Comparison of ENCODE assay signal across 1 cellular context in the genomic region with DNA sequence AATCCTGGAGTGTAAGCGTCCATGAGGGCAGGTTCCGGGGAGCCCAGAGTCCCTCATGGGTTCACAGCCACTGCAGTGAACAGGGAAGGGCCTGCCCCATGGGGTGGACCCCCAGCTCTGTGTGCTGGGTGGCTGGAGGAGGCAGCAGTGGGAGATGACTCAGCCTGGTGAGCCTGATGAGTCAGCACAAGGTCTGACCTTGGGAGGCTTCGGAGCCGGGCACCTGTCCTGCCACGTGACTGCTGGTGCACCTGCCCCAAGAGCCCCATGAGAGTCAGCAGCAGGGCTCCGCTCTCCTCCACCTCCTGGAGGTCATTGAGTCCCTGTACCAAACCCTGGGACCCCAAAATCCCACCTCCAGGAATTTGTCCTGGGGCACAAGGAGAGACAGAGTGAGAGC.
TF ChIP-seq lines count a peak whose summit lies in the region.

No MANE protein-coding gene starts in this region.

TF ChIP-seq in H1, 55 proteins besides CTCF, POLR2A, EP300 and RAD21 (continued from another document):
- TF ChIP-seq BCL11A (IDR thresholded peaks at IDR 0.05; ENCODE audit: low read depth in 2 of 2, low read length in 2 of 2), result no peak
- TF ChIP-seq MAFK (IDR thresholded peaks at IDR 0.05; ENCODE audit: low read depth, low read length), result peak; percentile 32; the same call in 1 of the 2 replicates
- no peak for TF ChIP-seq CBX8 (IDR thresholded peaks at IDR 0.05; ENCODE audit: borderline replicate concordance, low read depth, low read length)
- no peak for TF ChIP-seq POLR2AphosphoS5 (IDR thresholded peaks at IDR 0.05; ENCODE audit: low read depth, low read length)
- no peak for TF ChIP-seq CHD1 (IDR thresholded peaks at IDR 0.05; ENCODE audit: low read depth, low read length)
- TF ChIP-seq RBBP5 (IDR thresholded peaks at IDR 0.05; ENCODE audit: borderline replicate concordance, low read depth, low read length), result no peak
- peak; percentile 75 for TF ChIP-seq BACH1 (IDR thresholded peaks at IDR 0.05; ENCODE audit: low read length)
- no peak for TF ChIP-seq TAF1 (IDR thresholded peaks at IDR 0.05; ENCODE audit: low read depth, low read length)
- no peak for TF ChIP-seq EZH2 (IDR thresholded peaks at IDR 0.05; ENCODE audit: low read depth, low read length, severe bottlenecking)
- no peak for TF ChIP-seq RXRA (IDR thresholded peaks at IDR 0.05; ENCODE audit: insufficient read depth, low read depth, low read length)
